Comparison of ENCODE assay signal across 19 cellular contexts in genomic region chr22:38448945-38449745, GRCh38. TPM values are rescaled to one million over a fixed set of nuclear protein-coding genes. Genes with fewer than 3 reads are reported as not detected.
"Had no signal": no experiment of that assay in that cellular context is flagged by ENCODE, and none has a peak within 500 bp of the region (broad histone marks: within the 10 kb centered on the region; RNA-seq: fewer than 3 reads in every experiment).

No MANE protein-coding gene starts in this region.

- H3K9me3 ChIP-seq: psoas muscle, sigmoid colon, thoracic aorta had no signal

- H3K4me3 ChIP-seq: psoas muscle, sigmoid colon, thoracic aorta had no signal

- H3K4me1 ChIP-seq: psoas muscle had no signal

- H3K27ac ChIP-seq: psoas muscle, sigmoid colon, thoracic aorta had no signal

- DNase-seq: activated CD4-positive, alpha-beta T cell treated with anti-CD3 and anti-CD28 coated beads, Interleukin-2, amount 10 ng/mL, durations not matched to agents 24 days and 14 days; activated naive CD4-positive, alpha-beta T cell treated with anti-CD3 and anti-CD28 coated beads, Interleukin-2, amount 10 ng/mL, durations not matched to agents 7 days and 5 days; activated T-cell treated with anti-CD3 and anti-CD28 coated beads for 4 hours; cerebellar nuclear complex; left colon; psoas muscle; sigmoid colon; stimulated activated CD4-positive, alpha-beta T cell treated with anti-CD3 and anti-CD28 coated beads, Interleukin-4, amount 100 ng/mL, for 1 hour; stimulated activated CD8-positive, alpha-beta memory T cell treated with anti-CD3 and anti-CD28 coated beads, Interleukin-4, amount 100 ng/mL, for 48 hours; stimulated activated naive CD8-positive, alpha-beta T cell treated with anti-CD3 and anti-CD28 coated beads, Interleukin-15, Interleukin-2, amounts not matched to agents 100 U/mL and 50 U/mL, for 24 hours; T-cell had no signal

- H3K36me3 ChIP-seq: sigmoid colon, thoracic aorta had no signal

RNA-seq across cellular contexts. Expression of gene KCNJ4, which starts 5.9 kb away (rescaled TPM):
- total RNA-seq: activated CD4-positive, alpha-beta T cell treated with anti-CD3 and anti-CD28 coated beads, Interleukin-2, amount 10 ng/mL, durations not matched to agents 24 days and 14 days; activated CD8-positive, alpha-beta memory T cell treated with anti-CD3 and anti-CD28 coated beads for 36 hours; activated T-helper 2 cell treated with anti-CD3 and anti-CD28 coated beads, Interferon-gamma antibody, Interleukin-2, Interleukin-4, amounts not matched to agents 10 μg/mL and 5 μg/mL and 100 μg/mL, durations not matched to agents 14 hours and 24 hours and 36 hours; dermis microvascular lymphatic vessel endothelial cell; left colon; osteoblast; psoas muscle; sigmoid colon; T-cell; thoracic aorta; urinary bladder had no signal
- polyA plus RNA-seq: adipose tissue, esophagus, urinary bladder had no signal
